Comparison of ENCODE assay signal across 30 cellular contexts in genomic region chr16:46930861-46931260, GRCh38. TPM values are rescaled to one million over a fixed set of nuclear protein-coding genes. Genes with fewer than 3 reads are reported as not detected.
DNase-seq lines count a peak whose midpoint lies in the region; ATAC-seq, FAIRE-seq and TF ChIP-seq lines count a peak whose summit lies in the region.
"Had no signal": no experiment of that assay in that cellular context is flagged by ENCODE, and none has a peak within 500 bp of the region (broad histone marks: within the 10 kb centered on the region; RNA-seq: fewer than 3 reads in every experiment).

No MANE protein-coding gene starts in this region.

- H3K4me3 Mint-ChIP-seq in MCF 10A (ENCODE audit: unreplicated experiment) = no peak overlapping the region
- H3K4me3 Mint-ChIP-seq in stimulated activated naive CD8-positive, alpha-beta T cell treated with anti-CD3 and anti-CD28 coated beads, Interleukin-15, amount 100 ng/mL, for 72 hours = no peak overlapping the region
- H3K4me3 Mint-ChIP-seq: CD4-positive, alpha-beta T cell had no signal

- H3K27ac ChIP-seq in breast epithelium (no peak overlapping the region), psoas muscle (peak overlapping the region; percentile 9)
- H3K27ac ChIP-seq: 22Rv1, BLaER1 had no signal

- CTCF ChIA-PET in MCF 10A (lab: Yijun Ruan, JAX) = interaction anchor here (0.6 to 6.7 kb wide), 22 partner anchors 8 to 1234 kb away, joined by 3 to 87 read pairs (median 8); no protein-coding TSS in a partner anchor

- no peak overlapping the region for H3K27ac Mint-ChIP-seq in MCF 10A (ENCODE audit: low read depth, unreplicated experiment)
- peak overlapping the region in 1 of 2 donors; percentile 21 for H3K27ac Mint-ChIP-seq in stimulated activated naive CD8-positive, alpha-beta T cell treated with anti-CD3 and anti-CD28 coated beads, Interleukin-15, amount 100 ng/mL, for 72 hours
- H3K27ac Mint-ChIP-seq: CD4-positive, alpha-beta T cell had no signal

- FAIRE-seq in bronchial epithelial cell (lab: Jason Lieb, UNC) = peak; percentile 83
- FAIRE-seq: GM12878, GM19239, HTR-8/SVneo, RCC 7860 had no signal

- H3K27me3 Mint-ChIP-seq in MCF 10A (ENCODE audit: insufficient read depth, unreplicated experiment) = no peaks in the 10 kb centered on the region
- H3K27me3 Mint-ChIP-seq in stimulated activated naive CD8-positive, alpha-beta T cell treated with anti-CD3 and anti-CD28 coated beads, Interleukin-15, amount 100 ng/mL, for 72 hours = no peaks in the 10 kb centered on the region
- H3K27me3 Mint-ChIP-seq: CD4-positive, alpha-beta T cell had no signal

- H3K4me3 ChIP-seq in breast epithelium (no peak overlapping the region), LNCaP clone FGC (ENCODE audit: low read depth, low read length) (no peak overlapping the region), bronchial epithelial cell (ENCODE audit: low read depth, low read length) (no peak overlapping the region), psoas muscle (no peak overlapping the region)
- H3K4me3 ChIP-seq: BLaER1, GM12878 had no signal

- H3K4me1 Mint-ChIP-seq in MCF 10A (ENCODE audit: insufficient read depth, unreplicated experiment) = no peaks in the 10 kb centered on the region
- peaks cover 12% of the 10 kb centered on the region for H3K4me1 Mint-ChIP-seq in stimulated activated naive CD8-positive, alpha-beta T cell treated with anti-CD3 and anti-CD28 coated beads, Interleukin-15, amount 100 ng/mL, for 72 hours

- TF ChIP-seq CTCF in MCF 10A (IDR thresholded peaks at IDR 0.05; ENCODE audit: unreplicated experiment) (no peak), breast epithelium (IDR thresholded peaks at IDR 0.05) (no peak), LNCaP clone FGC (IDR thresholded peaks at IDR 0.05; ENCODE audit: control insufficient read depth, extremely low read depth, insufficient read depth) (no peak), bronchial epithelial cell (IDR thresholded peaks at IDR 0.05; ENCODE audit: insufficient read depth, low read length, severe bottlenecking) (no peak), psoas muscle (IDR thresholded peaks at IDR 0.05) (no peak)

- H3K9me3 ChIP-seq in breast epithelium (no peaks in the 10 kb centered on the region), psoas muscle (no peaks in the 10 kb centered on the region)
- H3K9me3 ChIP-seq: BLaER1, SK-N-SH had no signal

- intact Hi-C loops in MCF 10A (cut with micrococcal nuclease) (no loop called here), breast epithelium (cut with DNase I; ENCODE audit: low total_unique reads) (no loop called here), psoas muscle (cut with DNase I) (loop anchor here in 1 of 2 donors (10.0 kb wide), 1 partner anchor 1234 kb away; no protein-coding TSS in a partner anchor)

- no peak for ATAC-seq in psoas muscle
- no peak for ATAC-seq in stimulated activated naive CD8-positive, alpha-beta T cell treated with anti-CD3 and anti-CD28 coated beads, Interleukin-15, amount 100 ng/mL, for 72 hours
- ATAC-seq: GM12878 had no signal

- H3K36me3 Mint-ChIP-seq in MCF 10A (ENCODE audit: insufficient read depth, unreplicated experiment) = peaks cover 39% of the 10 kb centered on the region

- DNase-seq in MCF 10A (ENCODE audit: unreplicated experiment) = no peak
- no peak for DNase-seq in breast epithelium (ENCODE audit: low spot score in 2 of 2)
- DNase-seq in LNCaP clone FGC (ENCODE audit: low read depth) = peak; percentile 81
- DNase-seq in bronchial epithelial cell (ENCODE audit: low read depth) = no peak
- no peak for DNase-seq in psoas muscle
- no peak for DNase-seq in stimulated activated naive CD8-positive, alpha-beta T cell treated with anti-CD3 and anti-CD28 coated beads, Interleukin-15, amount 100 ng/mL, for 72 hours
- no peak for DNase-seq in NCI-H526 (lab: John Stamatoyannopoulos, UW)
- DNase-seq in glomerular visceral epithelial cell (ENCODE audit: extremely low spot score) = no peak
- DNase-seq: CD4-positive, alpha-beta T cell; DMS 273 treated with DMSO at 0.1 percent for 48 hours; DMS79; EL; GDM1; KG1; NCI-H1048; NCI-H1417; NCI-H1694; NCI-H2029 treated with DMSO at 0.1 percent for 48 hours; NCI-H446 treated with DMSO at 0.1 percent for 48 hours; NCI-H526 treated with DMSO at 0.1 percent for 48 hours; OCI-M1; SIG-M5; SK-N-SH; SW 1271 had no signal

- BruUV-seq in MCF 10A (replicated peaks; lab: Mats Ljungman, UMichigan) = TSS peak; percentile 40

- H3K4me1 ChIP-seq in breast epithelium = no peaks in the 10 kb centered on the region
- H3K4me1 ChIP-seq in psoas muscle = peaks cover 13% of the 10 kb centered on the region

- POLR2A ChIA-PET in MCF 10A (lab: Yijun Ruan, JAX) = interaction anchor here (1.0 to 1.3 kb wide), 2 partner anchors 78 to 691 kb away, joined by 3 to 4 read pairs; no protein-coding TSS in a partner anchor

- H3K9me3 Mint-ChIP-seq in MCF 10A (ENCODE audit: unreplicated experiment) = no peaks in the 10 kb centered on the region
- no peaks in the 10 kb centered on the region for H3K9me3 Mint-ChIP-seq in stimulated activated naive CD8-positive, alpha-beta T cell treated with anti-CD3 and anti-CD28 coated beads, Interleukin-15, amount 100 ng/mL, for 72 hours
- H3K9me3 Mint-ChIP-seq: CD4-positive, alpha-beta T cell had no signal

- no peak for TF ChIP-seq POLR2A in breast epithelium (IDR thresholded peaks at IDR 0.05)

- H3K27me3 ChIP-seq in breast epithelium (no peaks in the 10 kb centered on the region), bronchial epithelial cell (ENCODE audit: control insufficient read depth, insufficient read depth, low read length) (no peaks in the 10 kb centered on the region), psoas muscle (ENCODE audit: insufficient read depth in 3 of 3, low read length in 2 of 3) (no peaks in the 10 kb centered on the region)
- H3K27me3 ChIP-seq: BLaER1 had no signal

- 68 to 74% (median 72%) methylated on average over 8 of the region's 8 CpGs for WGBS in psoas muscle, 3 donors

- H3K36me3 ChIP-seq in breast epithelium (no peaks in the 10 kb centered on the region), bronchial epithelial cell (ENCODE audit: control insufficient read depth, insufficient read depth, low read length) (peaks cover 22% of the 10 kb centered on the region), psoas muscle (ENCODE audit: insufficient read depth in 1 of 2, low read depth in 1 of 2) (peaks cover 0 to 36% of the 10 kb centered on the region in 2 donors)

RNA-seq across cellular contexts. Expression of gene DNAJA2, which starts 42.6 kb away (rescaled TPM):
- 64.7 and 64.8 TPM in 2 replicates for total RNA-seq in MCF 10A (2022)
- 10 to 100 TPM; 44.6 to 65.3 (median 51.2) TPM for total RNA-seq in breast epithelium
- 92.0 and 112 TPM in 2 replicates for total RNA-seq in bronchial epithelial cell
- total RNA-seq in psoas muscle = 10 to 100 TPM; 64.3 to 96.4 (median 84.7) TPM
- 10 to 100 TPM; 68.7 to 78.5 (median 69.3) TPM for polyA plus RNA-seq in psoas muscle

RNA-seq across cellular contexts. Expression of gene GPT2, which starts 46.7 kb away (rescaled TPM):
- total RNA-seq in MCF 10A (2022) (44.7 and 60.6 TPM in 2 replicates), breast epithelium (10 to 100 TPM; 17.4 to 56.2 (median 21.7) TPM), bronchial epithelial cell (41.3 and 48.0 TPM in 2 replicates), psoas muscle (100 to 1,000 TPM in 1 of 4 donors, 10 to 100 TPM in 3; 27.7 to 110 (median 65.3) TPM)
- 10 to 100 TPM; 25.7 to 52.5 (median 41.1) TPM for polyA plus RNA-seq in psoas muscle
